Comparison of ENCODE assay signal across 7 cellular contexts in genomic region chr4:41326776-41327175, GRCh38.
"Had no signal": no experiment of that assay in that cellular context is flagged by ENCODE, and none has a peak within 500 bp of the region (broad histone marks: within the 10 kb centered on the region; RNA-seq: fewer than 3 reads in every experiment).

No MANE protein-coding gene starts in this region.

- H3K27ac Mint-ChIP-seq: HFFc6 had no signal

- H3K4me3 Mint-ChIP-seq: GM23338, HFFc6 had no signal

- H3K4me3 ChIP-seq: GM23338 had no signal

- DNase-seq: H7, HCEC 1CT, HFFc6, Kasumi-1, KG1 had no signal

- H3K9me3 Mint-ChIP-seq: HFFc6 had no signal

- FAIRE-seq: HTR-8/SVneo had no signal
